ENCODE assay signal across 9 cellular contexts in genomic region chr17:21001813-21002221, GRCh38. TPM values are rescaled to one million over a fixed set of nuclear protein-coding genes. Genes with fewer than 3 reads are reported as not detected.
DNase-seq lines count a peak whose midpoint lies in the region; ATAC-seq and TF ChIP-seq lines count a peak whose summit lies in the region.
"Had no signal": no experiment of that assay in that cellular context is flagged by ENCODE, and none has a peak within 500 bp of the region (broad histone marks: within the 10 kb centered on the region; RNA-seq: fewer than 3 reads in every experiment).

No MANE protein-coding gene starts in this region.

- H3K27me3 Mint-ChIP-seq in CD8-positive, alpha-beta T cell (ENCODE audit: low read depth) = no peaks in the 10 kb centered on the region
- no peaks in the 10 kb centered on the region for H3K27me3 Mint-ChIP-seq in endodermal cell (ENCODE audit: insufficient read depth)

- POLR2A ChIA-PET in CD8-positive, alpha-beta T cell (lab: Charles Lee) = no interaction called here

- intact Hi-C loops in CD8-positive, alpha-beta T cell (cut with DNase I, micrococcal nuclease) = no loop called here

- H4K20me1 ChIP-seq in osteoblast (ENCODE audit: insufficient read depth, low read length) = peaks cover 79% of the 10 kb centered on the region

- H2AFZ ChIP-seq in osteoblast (ENCODE audit: low read length) = no peak overlapping the region

- H3K4me3 ChIP-seq in CD8-positive, alpha-beta T cell (ENCODE audit: low read depth, low read length) = no peak overlapping the region
- no peak overlapping the region for H3K4me3 ChIP-seq in endodermal cell (ENCODE audit: low read length)
- H3K4me3 ChIP-seq in osteoblast (ENCODE audit: insufficient read depth, low read length) = no peak overlapping the region
- H3K4me3 ChIP-seq: HAP-1 had no signal

- CTCF ChIA-PET in CD8-positive, alpha-beta T cell (lab: Charles Lee) = interaction anchor here (1.9 kb wide), 1 partner anchor 8 kb away, joined by 6 read pairs; no protein-coding TSS in a partner anchor

- TF ChIP-seq CTCF in CD8-positive, alpha-beta T cell (IDR thresholded peaks at IDR 0.05) = no peak
- TF ChIP-seq CTCF in endodermal cell (conservative IDR thresholded peaks at IDR 0.05) (no peak), osteoblast (IDR thresholded peaks at IDR 0.05; ENCODE audit: extremely low read depth, low read depth, low read length) (no peak)

- H3K27ac Mint-ChIP-seq in CD8-positive, alpha-beta T cell = peak overlapping the region; percentile 80
- H3K27ac Mint-ChIP-seq in endodermal cell = peak overlapping the region; percentile 69
- H3K27ac Mint-ChIP-seq in stimulated activated effector memory CD8-positive, alpha-beta T cell treated with anti-CD3 and anti-CD28 coated beads, Interleukin-12 subunit alpha, Interleukin-12 subunit beta, amount 100 ng/mL, for 72 hours = no peak overlapping the region

- peak overlapping the region; percentile 16 for H3K4me3 Mint-ChIP-seq in CD8-positive, alpha-beta T cell
- H3K4me3 Mint-ChIP-seq in endodermal cell = no peak overlapping the region
- H3K4me3 Mint-ChIP-seq in stimulated activated effector memory CD8-positive, alpha-beta T cell treated with anti-CD3 and anti-CD28 coated beads, Interleukin-12 subunit alpha, Interleukin-12 subunit beta, amount 100 ng/mL, for 72 hours = no peak overlapping the region

- no peaks in the 10 kb centered on the region for H3K9me3 Mint-ChIP-seq in CD8-positive, alpha-beta T cell
- H3K9me3 Mint-ChIP-seq in endodermal cell = no peaks in the 10 kb centered on the region
- H3K9me3 Mint-ChIP-seq in stimulated activated effector memory CD8-positive, alpha-beta T cell treated with anti-CD3 and anti-CD28 coated beads, Interleukin-12 subunit alpha, Interleukin-12 subunit beta, amount 100 ng/mL, for 72 hours = no peaks in the 10 kb centered on the region

- peak; percentile 38 for ATAC-seq in CD8-positive, alpha-beta T cell
- no peak for ATAC-seq in HG03571 (IDR thresholded peaks at IDR 0.05; ENCODE audit: unreplicated experiment)
- no peak for ATAC-seq in stimulated activated effector memory CD8-positive, alpha-beta T cell treated with anti-CD3 and anti-CD28 coated beads, Interleukin-12 subunit alpha, Interleukin-12 subunit beta, amount 100 ng/mL, for 72 hours
- no peak for ATAC-seq in HG03159 (IDR thresholded peaks at IDR 0.05; ENCODE audit: unreplicated experiment)

- H3K9ac ChIP-seq in endodermal cell (ENCODE audit: extremely low read depth, low read length, poor library complexity, severe bottlenecking) = no peak overlapping the region

- H3K4me1 Mint-ChIP-seq in CD8-positive, alpha-beta T cell (ENCODE audit: low read depth) = peaks cover 42% of the 10 kb centered on the region
- H3K4me1 Mint-ChIP-seq in endodermal cell = peaks cover 3% of the 10 kb centered on the region
- peaks cover 21% of the 10 kb centered on the region for H3K4me1 Mint-ChIP-seq in stimulated activated effector memory CD8-positive, alpha-beta T cell treated with anti-CD3 and anti-CD28 coated beads, Interleukin-12 subunit alpha, Interleukin-12 subunit beta, amount 100 ng/mL, for 72 hours

- H3K4me2 ChIP-seq in osteoblast (ENCODE audit: insufficient read depth, low read length) = no peak overlapping the region

- H3K9me3 ChIP-seq in CD8-positive, alpha-beta T cell (ENCODE audit: low read length) = no peaks in the 10 kb centered on the region
- H3K9me3 ChIP-seq in endodermal cell (ENCODE audit: control insufficient read depth, low read length) = no peaks in the 10 kb centered on the region
- no peaks in the 10 kb centered on the region for H3K9me3 ChIP-seq in osteoblast (ENCODE audit: low read depth, low read length)
- H3K9me3 ChIP-seq: HAP-1 had no signal

- H3K27me3 ChIP-seq in CD8-positive, alpha-beta T cell (ENCODE audit: insufficient read depth, low read length) = no peaks in the 10 kb centered on the region
- H3K27me3 ChIP-seq in endodermal cell (ENCODE audit: control insufficient read depth, insufficient read depth, low read length, poor library complexity, severe bottlenecking) (no peaks in the 10 kb centered on the region), osteoblast (ENCODE audit: insufficient read depth, low read length) (no peaks in the 10 kb centered on the region)

- WGBS in endodermal cell (ENCODE audit: insufficient coverage in 1 of 2, insufficient read length in 1 of 2), 2 experiments = 90% methylated on average over 12 of the region's 12 CpGs

- peaks cover 39% of the 10 kb centered on the region for H3K36me3 ChIP-seq in CD8-positive, alpha-beta T cell (ENCODE audit: insufficient read depth, low read length)
- H3K36me3 ChIP-seq in endodermal cell (ENCODE audit: control insufficient read depth, insufficient read depth, low read length) (peaks cover 86% of the 10 kb centered on the region), osteoblast (ENCODE audit: insufficient read depth, low read length) (peaks cover 70% of the 10 kb centered on the region)

- peaks cover 44% of the 10 kb centered on the region for H3K4me1 ChIP-seq in CD8-positive, alpha-beta T cell (ENCODE audit: insufficient read depth, low read length)
- H3K4me1 ChIP-seq in endodermal cell (ENCODE audit: control insufficient read depth, insufficient read depth, low read length) = peaks cover 14% of the 10 kb centered on the region
- peaks cover 37% of the 10 kb centered on the region for H3K4me1 ChIP-seq in osteoblast (ENCODE audit: insufficient read depth, low read length)
- H3K4me1 ChIP-seq: HAP-1 had no signal

- no peak overlapping the region for H3K27ac ChIP-seq in CD8-positive, alpha-beta T cell (ENCODE audit: low read depth, low read length)
- H3K27ac ChIP-seq in endodermal cell (ENCODE audit: low read depth, low read length) = peak overlapping the region; percentile 16
- H3K27ac ChIP-seq in osteoblast (ENCODE audit: low read depth, low read length) = peak overlapping the region; percentile 10

- H3K36me3 Mint-ChIP-seq in CD8-positive, alpha-beta T cell = peaks cover 68% of the 10 kb centered on the region
- peaks cover 76% of the 10 kb centered on the region for H3K36me3 Mint-ChIP-seq in endodermal cell (ENCODE audit: low read depth)
- peaks cover 81% of the 10 kb centered on the region for H3K36me3 Mint-ChIP-seq in stimulated activated effector memory CD8-positive, alpha-beta T cell treated with anti-CD3 and anti-CD28 coated beads, Interleukin-12 subunit alpha, Interleukin-12 subunit beta, amount 100 ng/mL, for 72 hours

- H3K79me2 ChIP-seq in osteoblast (ENCODE audit: insufficient read depth, low read length) = peaks cover 71% of the 10 kb centered on the region

- no peak for DNase-seq in CD8-positive, alpha-beta T cell
- peak; percentile 4 for DNase-seq in NCI-H69 (lab: John Stamatoyannopoulos, UW)
- no peak for DNase-seq in endodermal cell
- peak; percentile 75 for DNase-seq in osteoblast (ENCODE audit: insufficient read length, low spot score, missing footprints)
- no peak for DNase-seq in HT-29 (ENCODE audit: low spot score)
- no peak for DNase-seq in stimulated activated effector memory CD8-positive, alpha-beta T cell treated with anti-CD3 and anti-CD28 coated beads, Interleukin-12 subunit alpha, Interleukin-12 subunit beta, amount 100 ng/mL, for 72 hours (ENCODE audit: low spot score in 2 of 2)

RNA-seq across cellular contexts. Expression of gene USP22, which starts 41.0 kb away (rescaled TPM):
- 100 to 1,000 TPM; 177 to 190 TPM for total RNA-seq in CD8-positive, alpha-beta T cell
- total RNA-seq in endodermal cell = 100 to 1,000 TPM; 379 to 396 TPM
- 222 TPM for polyA plus RNA-seq in endodermal cell (2013, experiment 1 of 2)
- 219 TPM for polyA plus RNA-seq in endodermal cell (2013, experiment 2 of 2)
- total RNA-seq in osteoblast = 271 and 293 TPM in 2 replicates
- 94.3 and 110 TPM in 2 replicates for total RNA-seq in HT-29 (2014; rRNA removed; shearing (Covaris generic))

Comparison
In these comparisons a context has a peak if more than half of its experiments do, and no peak if none do; other contexts are left out.
1. DNase-seq: peak in NCI-H69 (single experiment) and osteoblast (single experiment); none in CD8-positive, alpha-beta T cell (0 of 7), endodermal cell (single experiment), HT-29 (single experiment) and stimulated activated effector memory CD8-positive, alpha-beta T cell treated with anti-CD3 and anti-CD28 coated beads, Interleukin-12 subunit alpha, Interleukin-12 subunit beta, amount 100 ng/mL, for 72 hours (0 of 2).